12 cellular contexts compared by ENCODE assay signal in genomic region chr11:116225236-116225635, GRCh38.
"Had no signal": no experiment of that assay in that cellular context is flagged by ENCODE, and none has a peak within 500 bp of the region (broad histone marks: within the 10 kb centered on the region; RNA-seq: fewer than 3 reads in every experiment).

No MANE protein-coding gene starts in this region.

- H3K4me3 Mint-ChIP-seq: activated naive CD4-positive, alpha-beta T cell treated with anti-CD3 and anti-CD28 coated beads, Interleukin-2, amount 50 U/mL, for 24 hours; natural killer cell treated with Interleukin-12 subunit alpha and Interleukin-12 subunit beta and Interleukin-15 and Interleukin-18, amount 100 ng/mL, for 72 hours had no signal

- H3K4me1 Mint-ChIP-seq: activated naive CD4-positive, alpha-beta T cell treated with anti-CD3 and anti-CD28 coated beads, Interleukin-2, amount 50 U/mL, for 24 hours had no signal

- H3K4me3 ChIP-seq: breast epithelium, esophagus muscularis mucosa, heart left ventricle, left lung, stomach, thoracic aorta had no signal

- H3K9me3 Mint-ChIP-seq: activated naive CD4-positive, alpha-beta T cell treated with anti-CD3 and anti-CD28 coated beads, Interleukin-2, amount 50 U/mL, for 24 hours; natural killer cell treated with Interleukin-12 subunit alpha and Interleukin-12 subunit beta and Interleukin-15 and Interleukin-18, amount 100 ng/mL, for 72 hours had no signal

- DNase-seq: activated CD4-positive, alpha-beta T cell treated with anti-CD3 and anti-CD28 coated beads, Interleukin-2, amount 50 U/mL, for 1 hour; activated T-cell treated with anti-CD3 and anti-CD28 coated beads, Interleukin-2, amount 50 U/mL, for 1 hour; islet precursor cell; left lung; stomach; T-helper 2 cell had no signal

- H3K27ac Mint-ChIP-seq: activated naive CD4-positive, alpha-beta T cell treated with anti-CD3 and anti-CD28 coated beads, Interleukin-2, amount 50 U/mL, for 24 hours; natural killer cell treated with Interleukin-12 subunit alpha and Interleukin-12 subunit beta and Interleukin-15 and Interleukin-18, amount 100 ng/mL, for 72 hours had no signal

- H3K27me3 ChIP-seq: breast epithelium, left lung had no signal

- H3K4me1 ChIP-seq: breast epithelium, stomach had no signal

- ATAC-seq: left lung; natural killer cell treated with Interleukin-12 subunit alpha and Interleukin-12 subunit beta and Interleukin-15 and Interleukin-18, amount 100 ng/mL, for 72 hours had no signal

- H3K36me3 ChIP-seq: breast epithelium, esophagus muscularis mucosa, heart left ventricle, left lung, stomach, thoracic aorta had no signal

- H3K27ac ChIP-seq: esophagus muscularis mucosa, heart left ventricle, left lung, stomach, thoracic aorta had no signal

- H3K9me3 ChIP-seq: breast epithelium, esophagus muscularis mucosa, heart left ventricle, left lung, stomach, thoracic aorta had no signal

- H3K36me3 Mint-ChIP-seq: activated naive CD4-positive, alpha-beta T cell treated with anti-CD3 and anti-CD28 coated beads, Interleukin-2, amount 50 U/mL, for 24 hours; natural killer cell treated with Interleukin-12 subunit alpha and Interleukin-12 subunit beta and Interleukin-15 and Interleukin-18, amount 100 ng/mL, for 72 hours had no signal
